Comparison of ENCODE assay signal across 13 cellular contexts in the genomic region with DNA sequence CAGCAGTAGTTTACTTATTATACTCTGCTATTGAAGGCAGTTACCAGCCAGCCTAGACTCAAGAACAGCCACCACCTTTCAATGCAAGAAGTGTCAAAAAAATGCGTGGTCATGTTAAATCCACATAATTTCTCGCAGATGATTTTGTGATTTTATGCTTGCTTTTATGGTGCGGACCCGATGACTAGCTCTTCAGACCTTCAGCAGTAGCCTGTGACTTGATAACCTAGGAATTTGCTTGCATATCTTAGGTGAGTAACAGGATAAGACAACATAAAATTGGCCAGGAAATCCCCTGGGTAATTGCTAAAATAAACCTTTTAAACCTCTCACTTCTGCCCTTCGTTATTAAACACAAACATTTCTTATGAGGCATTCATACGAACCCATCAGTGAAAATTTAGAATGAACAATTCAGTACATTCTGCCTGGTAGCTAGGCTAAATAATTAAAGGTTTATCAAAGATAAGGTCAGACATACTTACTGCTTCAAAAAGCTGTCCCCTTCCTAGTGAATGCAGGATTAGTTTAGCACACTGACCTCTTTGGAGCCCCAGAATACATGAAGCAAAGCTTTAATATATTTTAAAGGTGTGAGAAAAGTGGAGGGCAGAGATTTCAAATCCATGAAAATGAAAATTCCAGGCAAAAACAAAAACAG.
A peak's percentile ranks its signal among the peaks of the same experiment; 100 is the strongest.
DNase-seq lines count a peak whose midpoint lies in the region.
"Had no signal": no experiment of that assay in that cellular context is flagged by ENCODE, and none has a peak within 500 bp of the region (broad histone marks: within the 10 kb centered on the region; RNA-seq: fewer than 3 reads in every experiment).

No MANE protein-coding gene starts in this region.

- peak overlapping the region; percentile 91 for H2AFZ ChIP-seq in ACC112 (ENCODE audit: low read length, unreplicated experiment)

- H3K27ac ChIP-seq in ACC112 (ENCODE audit: low read depth, low read length), result peak overlapping the region; percentile 76
- H3K27ac ChIP-seq: BLaER1 treated with 17β-estradiol and CSF1 and Interleukin-3, amounts not matched to agents 10 nM and 100 nM had no signal

- no peaks in the 10 kb centered on the region for H3K79me2 ChIP-seq in ACC112 (ENCODE audit: control insufficient read depth, insufficient read depth, low read length, unreplicated experiment)

- DNase-seq in HS-27A (ENCODE audit: low read depth) (peak; percentile 89), astrocyte of the hippocampus (ENCODE audit: low read depth, low spot score) (peak; percentile 88), islet precursor cell (peak; percentile 63), T-helper 9 cell (no peak), GF-D8 (lab: John Stamatoyannopoulos, UW) (no peak), head of caudate nucleus (no peak)
- no peak for DNase-seq in stimulated activated naive CD4-positive, alpha-beta T cell treated with Interleukin-2 at 50 U/mL for 16 hours (lab: John Stamatoyannopoulos, UW)
- DNase-seq: Kasumi-1, mucosa of descending colon, NCI-H524, T-helper 17 cell had no signal

- H3K4me1 ChIP-seq in ACC112 (ENCODE audit: control insufficient read depth, insufficient read depth, low read length, unreplicated experiment), result peaks cover 15% of the 10 kb centered on the region
- H3K4me1 ChIP-seq: BLaER1 treated with 17β-estradiol and CSF1 and Interleukin-3, amounts not matched to agents 10 nM and 100 nM had no signal

- intact Hi-C loops in head of caudate nucleus (cut with DNase I), result no loop called here

- no peaks in the 10 kb centered on the region for H3K27me3 ChIP-seq in ACC112 (ENCODE audit: insufficient read depth, low read length)
- H3K27me3 ChIP-seq: BLaER1 treated with 17β-estradiol and CSF1 and Interleukin-3, amounts not matched to agents 10 nM and 100 nM had no signal

- no peaks in the 10 kb centered on the region for H3K36me3 ChIP-seq in ACC112 (ENCODE audit: insufficient read depth, low read length)
- H3K36me3 ChIP-seq: BLaER1 treated with 17β-estradiol and CSF1 and Interleukin-3, amounts not matched to agents 10 nM and 100 nM had no signal

- H3K4me3 ChIP-seq in ACC112 (ENCODE audit: low read depth, low read length), result peak overlapping the region; percentile 56; the same call in 1 of the 2 replicates
- H3K4me3 ChIP-seq: BLaER1 treated with 17β-estradiol and CSF1 and Interleukin-3, amounts not matched to agents 10 nM and 100 nM; mucosa of descending colon had no signal

Comparison
In these comparisons a context has a peak if more than half of its experiments do, and no peak if none do; other contexts are left out.
1. DNase-seq: peak in HS-27A (single experiment), astrocyte of the hippocampus (single experiment) and islet precursor cell (single experiment); none in T-helper 9 cell (single experiment), stimulated activated naive CD4-positive, alpha-beta T cell treated with Interleukin-2 at 50 U/mL for 16 hours (single experiment), GF-D8 (single experiment) and head of caudate nucleus (0 of 42).